ENCODE assay signal across 8 cellular contexts in the genomic region with DNA sequence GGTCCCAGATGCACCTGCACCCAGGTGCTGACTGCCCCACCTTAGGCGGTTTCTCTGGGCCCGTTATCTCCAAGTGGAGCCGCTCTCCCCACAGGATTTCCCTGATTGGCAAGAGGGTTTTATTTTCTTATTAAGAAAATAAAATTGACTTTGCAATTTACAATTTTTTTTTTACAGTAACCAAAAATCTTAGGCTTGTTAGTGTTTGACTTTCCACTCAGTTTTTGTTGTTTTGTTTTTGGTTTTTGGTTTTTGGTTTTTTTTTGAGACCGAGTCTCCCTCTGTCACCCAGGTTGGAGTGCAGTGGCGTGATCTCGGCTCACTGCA. TPM values are rescaled to one million over a fixed set of nuclear protein-coding genes. Genes with fewer than 3 reads are reported as not detected.
A peak's percentile ranks its signal among the peaks of the same experiment; 100 is the strongest.
DNase-seq lines count a peak whose midpoint lies in the region; ATAC-seq and TF ChIP-seq lines count a peak whose summit lies in the region.

No MANE protein-coding gene starts in this region.

- H3K36me3 Mint-ChIP-seq in activated CD4-positive, alpha-beta T cell treated with anti-CD3 and anti-CD28 coated beads, Interleukin-2, amount 10 ng/mL, durations not matched to agents 7 days and 5 days (ENCODE audit: low read depth) = no peaks in the 10 kb centered on the region

- H3K27ac ChIP-seq in lung (ENCODE audit: low read depth in 1 of 2, low read length in 1 of 2) = no peak overlapping the region
- H3K27ac ChIP-seq in thoracic aorta = peak overlapping the region; percentile 25 to 50

- H3K4me1 ChIP-seq in lung (ENCODE audit: control insufficient read depth in 2 of 2, insufficient read depth in 2 of 2, low read length in 2 of 2) (peaks cover 0 to 24% of the 10 kb centered on the region in 2 donors), thoracic aorta (ENCODE audit: control insufficient read depth in 1 of 2, low read depth in 2 of 2) (peaks cover 9 to 15% of the 10 kb centered on the region in 2 donors)

- peak overlapping the region; percentile 73 for H3K27ac Mint-ChIP-seq in activated CD4-positive, alpha-beta T cell treated with anti-CD3 and anti-CD28 coated beads, Interleukin-2, amount 10 ng/mL, durations not matched to agents 7 days and 5 days

- CTCF ChIA-PET in activated CD4-positive, alpha-beta T cell treated with anti-CD3 and anti-CD28 coated beads, Interleukin-2, amount 10 ng/mL, durations not matched to agents 7 days and 5 days (lab: Charles Lee) = no interaction called here

- peaks cover 3% of the 10 kb centered on the region for H3K27me3 Mint-ChIP-seq in activated CD4-positive, alpha-beta T cell treated with anti-CD3 and anti-CD28 coated beads, Interleukin-2, amount 10 ng/mL, durations not matched to agents 7 days and 5 days

- H3K27me3 ChIP-seq in lung (ENCODE audit: control insufficient read depth, insufficient read depth) (no peaks in the 10 kb centered on the region), thoracic aorta (replicated peaks; ENCODE audit: insufficient read depth) (no peaks in the 10 kb centered on the region)

- TF ChIP-seq CTCF in astrocyte of the cerebellum (IDR thresholded peaks at IDR 0.05; ENCODE audit: low read depth, low read length, missing control alignments) = no peak
- no peak for TF ChIP-seq CTCF in lung (IDR thresholded peaks at IDR 0.05; ENCODE audit: control extremely low read depth, extremely low read depth)
- no peak for TF ChIP-seq CTCF in thoracic aorta (IDR thresholded peaks at IDR 0.05)

- peaks cover 0 to 6% of the 10 kb centered on the region in 2 donors for H3K36me3 ChIP-seq in lung (ENCODE audit: control insufficient read depth in 2 of 2, insufficient read depth in 2 of 2, low read length in 2 of 2)
- peaks cover 5% of the 10 kb centered on the region for H3K36me3 ChIP-seq in thoracic aorta

- H3K9me3 ChIP-seq in lung (ENCODE audit: control insufficient read depth in 2 of 2, insufficient read depth in 1 of 2, low read length in 1 of 2) (no peaks in the 10 kb centered on the region), thoracic aorta (no peaks in the 10 kb centered on the region)

- 43% methylated on average over 6 of the region's 6 CpGs for WGBS in lung, 2 donors

- H3K9me3 Mint-ChIP-seq in activated CD4-positive, alpha-beta T cell treated with anti-CD3 and anti-CD28 coated beads, Interleukin-2, amount 10 ng/mL, durations not matched to agents 7 days and 5 days = no peaks in the 10 kb centered on the region

- H3K4me3 ChIP-seq in astrocyte of the cerebellum (ENCODE audit: low read depth, low read length) = peak overlapping the region; percentile 69
- peak overlapping the region; percentile 75 for H3K4me3 ChIP-seq in lung
- peak overlapping the region; percentile 83 for H3K4me3 ChIP-seq in thoracic aorta

- H3K4me3 Mint-ChIP-seq in activated CD4-positive, alpha-beta T cell treated with anti-CD3 and anti-CD28 coated beads, Interleukin-2, amount 10 ng/mL, durations not matched to agents 7 days and 5 days = peak overlapping the region; percentile 68

- no peak for DNase-seq in activated CD4-positive, alpha-beta T cell treated with anti-CD3 and anti-CD28 coated beads, Interleukin-2, amount 10 ng/mL, durations not matched to agents 7 days and 5 days
- no peak for DNase-seq in activated CD4-positive, alpha-beta T cell treated with anti-CD3 and anti-CD28 coated beads, Interleukin-2, amount 50 U/mL, for 4 hours
- DNase-seq in astrocyte of the cerebellum (ENCODE audit: low read depth) = no peak
- DNase-seq in lung (ENCODE audit: low spot score) = no peak
- no peak for DNase-seq in thoracic aorta (ENCODE audit: low spot score)
- no peak for DNase-seq in CD1c-positive myeloid dendritic cell (ENCODE audit: extremely low spot score)
- no peak for DNase-seq in RPMI8226
- no peak for DNase-seq in retina

- in situ Hi-C loops in astrocyte of the cerebellum (cut with HindIII; ENCODE audit: low sequenced_read_pairs) = no loop called here

- no peak for ATAC-seq in lung (ENCODE audit: insufficient read depth, low FRiP score)
- ATAC-seq in thoracic aorta (ENCODE audit: insufficient number of reproducible peaks, low FRiP score, low read depth) = no peak

- POLR2A ChIA-PET in activated CD4-positive, alpha-beta T cell treated with anti-CD3 and anti-CD28 coated beads, Interleukin-2, amount 10 ng/mL, durations not matched to agents 7 days and 5 days (lab: Charles Lee) = no interaction called here

- peaks cover 27% of the 10 kb centered on the region for H3K4me1 Mint-ChIP-seq in activated CD4-positive, alpha-beta T cell treated with anti-CD3 and anti-CD28 coated beads, Interleukin-2, amount 10 ng/mL, durations not matched to agents 7 days and 5 days

RNA-seq across cellular contexts. Expression of a gene that starts 4.8 kb away (rescaled TPM):
- not detected for total RNA-seq in activated CD4-positive, alpha-beta T cell treated with anti-CD3 and anti-CD28 coated beads, Interleukin-2, amount 10 ng/mL, durations not matched to agents 7 days and 5 days
- not detected for total RNA-seq in lung
- polyA plus RNA-seq in lung = not detected
- total RNA-seq in thoracic aorta = not detected

RNA-seq across cellular contexts. Expression of a gene that starts 25.1 kb away (rescaled TPM):
- total RNA-seq in activated CD4-positive, alpha-beta T cell treated with anti-CD3 and anti-CD28 coated beads, Interleukin-2, amount 10 ng/mL, durations not matched to agents 7 days and 5 days = under 1 TPM in 1 of 2 experiments, not detected in 1; 0.71 TPM
- total RNA-seq in lung (10 to 100 TPM in 1 of 2 donors, 1 to 10 TPM in 1; 8.0 to 11.0 TPM), thoracic aorta (1 to 10 TPM; 2.6 to 4.6 TPM)
- polyA plus RNA-seq in lung = 10 to 100 TPM; 10.7 to 15.9 TPM

RNA-seq across cellular contexts. Expression of a gene that starts 48.8 kb away (rescaled TPM):
- total RNA-seq in activated CD4-positive, alpha-beta T cell treated with anti-CD3 and anti-CD28 coated beads, Interleukin-2, amount 10 ng/mL, durations not matched to agents 7 days and 5 days = 10 to 100 TPM; 37.7 to 42.7 TPM
- total RNA-seq in lung = 10 to 100 TPM; 22.3 to 33.9 TPM
- 10 to 100 TPM; 14.4 to 18.7 TPM for polyA plus RNA-seq in lung
- total RNA-seq in thoracic aorta = 10 to 100 TPM; 36.0 to 38.2 TPM

Comparison
In these comparisons a context has a peak if more than half of its experiments do, and no peak if none do; other contexts are left out.
1. H3K27ac ChIP-seq: peak in thoracic aorta (2 of 2); none in lung (0 of 2).
2. Peak in every context shown above with its lines, with median percentiles within 50 percentile points of each other: H3K4me3 ChIP-seq.